In the genomic region with DNA sequence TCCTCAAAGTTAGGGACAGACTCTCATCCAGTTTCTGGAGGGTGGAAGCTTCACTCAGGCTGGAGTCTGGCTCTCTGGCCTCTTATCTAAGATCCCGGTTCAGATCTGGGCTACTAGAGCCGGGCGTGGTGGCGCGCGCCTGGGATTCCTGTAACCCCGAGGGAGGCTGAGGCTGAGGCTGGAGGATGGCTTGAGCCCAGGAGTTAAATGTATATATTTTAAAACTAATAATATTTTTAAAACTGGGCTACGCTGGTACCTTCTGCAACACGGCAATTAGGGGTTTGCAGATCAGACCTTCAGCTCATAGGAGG, we compare ENCODE assay signal across 7 cellular contexts. TPM values are rescaled to one million over a fixed set of nuclear protein-coding genes. Genes with fewer than 3 reads are reported as not detected.
A peak's percentile ranks its signal among the peaks of the same experiment; 100 is the strongest.
DNase-seq lines count a peak whose midpoint lies in the region; ATAC-seq, FAIRE-seq and TF ChIP-seq lines count a peak whose summit lies in the region.

No MANE protein-coding gene starts in this region.

- H3K36me3 Mint-ChIP-seq in activated naive CD8-positive, alpha-beta T cell treated with anti-CD3 and anti-CD28 coated beads for 36 hours, result peaks cover 13% of the 10 kb centered on the region

- H3K9ac ChIP-seq in HUES6 (ENCODE audit: low read length) (peak overlapping the region; percentile 81), kidney (ENCODE audit: low read length in 2 of 2) (peak overlapping the region; percentile 55 to 68), stomach smooth muscle (ENCODE audit: low read length in 2 of 2) (peak overlapping the region; percentile 94 to 99)

- H3K4me1 ChIP-seq in HUES6 (ENCODE audit: control insufficient read depth, insufficient read depth, low read length) (peaks cover 11% of the 10 kb centered on the region; the same call in 1 of the 2 replicates), kidney (ENCODE audit: control insufficient read depth in 1 of 2, insufficient read depth in 1 of 2, low read depth in 1 of 2, low read length in 2 of 2) (peaks cover 0 to 7% of the 10 kb centered on the region in 2 donors), stomach smooth muscle (ENCODE audit: control insufficient read depth, insufficient read depth, low read length) (peaks cover 15% of the 10 kb centered on the region)

- H3K27ac Mint-ChIP-seq in activated naive CD8-positive, alpha-beta T cell treated with anti-CD3 and anti-CD28 coated beads for 36 hours, result peak overlapping the region; percentile 99

- no peak overlapping the region for H3K27ac ChIP-seq in HUES6 (ENCODE audit: low read depth, low read length)
- peak overlapping the region in 1 of 2 donors; percentile 85 for H3K27ac ChIP-seq in kidney (ENCODE audit: low read depth in 2 of 2, low read length in 2 of 2)
- H3K27ac ChIP-seq in stomach smooth muscle (ENCODE audit: low read length), result peak overlapping the region; percentile 89

- no peak for FAIRE-seq in kidney (lab: Jason Lieb, UNC)

- H3K4me3 ChIP-seq in HUES6 (ENCODE audit: low read depth, low read length) (peak overlapping the region; percentile 72), kidney (ENCODE audit: low read length in 2 of 2) (peak overlapping the region; percentile 80 to 91), stomach smooth muscle (ENCODE audit: low read length in 2 of 2) (peak overlapping the region; percentile 95 to 99)

- no peak for ATAC-seq in GM21515 (IDR thresholded peaks at IDR 0.05; ENCODE audit: unreplicated experiment)

- intact Hi-C loops in kidney (cut with DNase I), result no loop called here

- no peak for DNase-seq in activated naive CD8-positive, alpha-beta T cell treated with anti-CD3 and anti-CD28 coated beads for 36 hours
- DNase-seq in kidney (no peak), NCI-H748 (lab: John Stamatoyannopoulos, UW; ENCODE audit: unreplicated experiment) (no peak)
- DNase-seq in stimulated activated CD4-positive, alpha-beta T cell treated with anti-CD3 and anti-CD28 coated beads, Interleukin-15, amount 100 ng/mL, for 24 hours, result no peak

- no peaks in the 10 kb centered on the region for H3K9me3 Mint-ChIP-seq in activated naive CD8-positive, alpha-beta T cell treated with anti-CD3 and anti-CD28 coated beads for 36 hours

- no peaks in the 10 kb centered on the region for H3K36me3 ChIP-seq in HUES6 (ENCODE audit: control insufficient read depth, insufficient read depth, low read length)
- no peaks in the 10 kb centered on the region for H3K36me3 ChIP-seq in kidney (ENCODE audit: control insufficient read depth in 1 of 2, insufficient read depth in 2 of 2, low read length in 2 of 2)
- no peaks in the 10 kb centered on the region for H3K36me3 ChIP-seq in stomach smooth muscle (ENCODE audit: control insufficient read depth in 2 of 2, insufficient read depth in 2 of 2, low read length in 2 of 2)

- H3K9me3 ChIP-seq in HUES6 (ENCODE audit: control insufficient read depth, insufficient read depth, low read depth, low read length), result no peaks in the 10 kb centered on the region
- H3K9me3 ChIP-seq in kidney (ENCODE audit: control insufficient read depth in 1 of 2, low read length in 2 of 2), result no peaks in the 10 kb centered on the region
- no peaks in the 10 kb centered on the region for H3K9me3 ChIP-seq in stomach smooth muscle (ENCODE audit: control insufficient read depth in 2 of 2, low read length in 2 of 2)

- peaks cover 16% of the 10 kb centered on the region for H3K27me3 Mint-ChIP-seq in activated naive CD8-positive, alpha-beta T cell treated with anti-CD3 and anti-CD28 coated beads for 36 hours

- peak overlapping the region; percentile 100 for H3K4me3 Mint-ChIP-seq in activated naive CD8-positive, alpha-beta T cell treated with anti-CD3 and anti-CD28 coated beads for 36 hours

- TF ChIP-seq CTCF in kidney (IDR thresholded peaks at IDR 0.05; ENCODE audit: borderline replicate concordance, extremely low read depth, insufficient read depth), result no peak

- H3K4me1 Mint-ChIP-seq in activated naive CD8-positive, alpha-beta T cell treated with anti-CD3 and anti-CD28 coated beads for 36 hours, result peaks cover 11% of the 10 kb centered on the region

- H3K27me3 ChIP-seq in HUES6 (ENCODE audit: control insufficient read depth, insufficient read depth, low read length) (peaks cover 62% of the 10 kb centered on the region), stomach smooth muscle (ENCODE audit: control insufficient read depth in 1 of 2, insufficient read depth in 2 of 2, low read length in 2 of 2) (no peaks in the 10 kb centered on the region)

RNA-seq across cellular contexts. Expression of gene ZNF343, which starts 0.7 kb away (rescaled TPM):
- total RNA-seq in activated naive CD8-positive, alpha-beta T cell treated with anti-CD3 and anti-CD28 coated beads for 36 hours, result 10 to 100 TPM in 1 of 2 experiments, 1 to 10 TPM in 1; 8.8 to 10.4 TPM
- total RNA-seq in kidney, result 12.1 TPM
- 7.9 TPM for polyA plus RNA-seq in kidney (ENCODE audit: insufficient read depth, low read depth, low replicate concordance)

RNA-seq across cellular contexts. Expression of gene TMC2, which starts 26.9 kb away (rescaled TPM):
- not detected for total RNA-seq in activated naive CD8-positive, alpha-beta T cell treated with anti-CD3 and anti-CD28 coated beads for 36 hours
- total RNA-seq in kidney, result not detected
- polyA plus RNA-seq in kidney (ENCODE audit: insufficient read depth, low read depth, low replicate concordance), result not detected

RNA-seq across cellular contexts. Expression of gene SNRPB, which starts 38.8 kb away (rescaled TPM):
- 100 to 1,000 TPM; 481 to 500 TPM for total RNA-seq in activated naive CD8-positive, alpha-beta T cell treated with anti-CD3 and anti-CD28 coated beads for 36 hours
- 118 TPM for total RNA-seq in kidney
- polyA plus RNA-seq in kidney (ENCODE audit: insufficient read depth, low read depth, low replicate concordance), result 144 TPM
